ENCODE assay signal across 8 cellular contexts in the genomic region with DNA sequence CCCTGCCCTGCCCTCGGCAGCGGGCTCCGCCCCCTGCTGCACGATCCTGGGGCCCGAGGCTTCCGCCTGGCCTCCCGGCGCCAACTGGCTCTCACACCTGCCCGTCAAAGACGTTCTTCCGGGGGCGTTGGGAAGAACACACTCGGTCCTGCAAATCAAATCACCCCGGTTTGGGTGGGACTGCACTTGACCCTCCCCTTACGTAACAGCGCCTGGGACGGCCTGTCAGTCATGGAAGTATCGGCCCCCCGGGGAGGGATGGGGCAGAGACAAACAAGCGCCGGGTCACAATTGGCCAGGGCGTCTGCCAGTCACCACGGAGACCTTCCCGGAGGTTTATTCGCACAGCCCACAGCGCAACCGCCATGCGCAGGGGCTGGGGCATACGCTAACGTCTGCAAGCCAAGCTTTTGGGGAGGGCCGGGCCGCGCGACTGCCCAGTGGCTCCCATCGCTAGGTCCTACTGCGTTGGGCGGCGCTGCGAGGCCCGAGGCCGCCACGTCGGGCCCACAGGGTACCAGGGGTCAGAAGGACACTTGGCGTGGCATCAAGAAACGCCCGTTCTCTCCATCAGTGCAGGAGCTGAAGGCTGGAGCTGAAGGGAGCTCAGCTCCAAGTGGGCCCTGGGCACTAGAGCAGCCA. TPM values are rescaled to one million over a fixed set of nuclear protein-coding genes. Genes with fewer than 3 reads are reported as not detected.
DNase-seq lines count a peak whose midpoint lies in the region; FAIRE-seq and TF ChIP-seq lines count a peak whose summit lies in the region.

No MANE protein-coding gene starts in this region.

- H2AK5ac ChIP-seq in neuronal stem cell (ENCODE audit: low read depth, low read length): no peak overlapping the region

- H3K4me2 ChIP-seq in neuronal stem cell (ENCODE audit: insufficient read depth, low read length, poor library complexity, severe bottlenecking): peak overlapping the region; percentile 83

- CTCF ChIA-PET in activated naive CD4-positive, alpha-beta T cell treated with anti-CD3 and anti-CD28 coated beads, Interleukin-2, amount 10 ng/mL, durations not matched to agents 7 days and 5 days (lab: Charles Lee): interaction anchor here (1.0 to 1.7 kb wide), 3 partner anchors 67 to 448 kb away, joined by 5 to 7 read pairs (median 6); a partner anchor contains a TSS

- H3K4me3 ChIP-seq in neuronal stem cell (ENCODE audit: low read length in 2 of 2): peak overlapping the region; percentile 80 to 83
- peak overlapping the region; percentile 59 to 91 (median 68) for H3K4me3 ChIP-seq in subcutaneous abdominal adipose tissue (ENCODE audit: low read depth in 1 of 5, low read length in 5 of 5)

- no peak overlapping the region for H3K4ac ChIP-seq in neuronal stem cell (ENCODE audit: low read length)

- peak overlapping the region; percentile 52 for H4K8ac ChIP-seq in neuronal stem cell (ENCODE audit: low read depth, low read length)

- H2BK15ac ChIP-seq in neuronal stem cell (ENCODE audit: low read length): no peak overlapping the region

- H3K18ac ChIP-seq in neuronal stem cell (ENCODE audit: low read length): peak overlapping the region; percentile 83

- peak overlapping the region; percentile 97 for H3K27ac Mint-ChIP-seq in HFFc6
- peak overlapping the region; percentile 95 for H3K27ac Mint-ChIP-seq in activated naive CD4-positive, alpha-beta T cell treated with anti-CD3 and anti-CD28 coated beads, Interleukin-2, amount 10 ng/mL, durations not matched to agents 7 days and 5 days

- H3K36me3 Mint-ChIP-seq in HFFc6 (ENCODE audit: low read depth): no peaks in the 10 kb centered on the region
- H3K36me3 Mint-ChIP-seq in activated naive CD4-positive, alpha-beta T cell treated with anti-CD3 and anti-CD28 coated beads, Interleukin-2, amount 10 ng/mL, durations not matched to agents 7 days and 5 days: peaks cover 34% of the 10 kb centered on the region

- peaks cover 0 to 3% (median 0%) of the 10 kb centered on the region in 3 experiments for H3K27me3 ChIP-seq in neuronal stem cell (ENCODE audit: control insufficient read depth in 3 of 3, insufficient read depth in 3 of 3, low read depth in 1 of 3, low read length in 3 of 3)
- no peaks in the 10 kb centered on the region for H3K27me3 ChIP-seq in subcutaneous abdominal adipose tissue (ENCODE audit: control insufficient read depth in 5 of 5, insufficient read depth in 4 of 5, low read length in 5 of 5)

- in situ Hi-C loops in SK-MEL-5 (cut with HindIII; ENCODE audit: low pct_unique_long_range_greater_than_20kb, low sequenced_read_pairs): no loop called here

- H3K27me3 Mint-ChIP-seq in HFFc6 (ENCODE audit: insufficient read depth): no peaks in the 10 kb centered on the region; the same call in 1 of the 2 replicates
- H3K27me3 Mint-ChIP-seq in activated naive CD4-positive, alpha-beta T cell treated with anti-CD3 and anti-CD28 coated beads, Interleukin-2, amount 10 ng/mL, durations not matched to agents 7 days and 5 days: no peaks in the 10 kb centered on the region

- no peaks in the 10 kb centered on the region for H3K9me3 Mint-ChIP-seq in HFFc6
- no peaks in the 10 kb centered on the region for H3K9me3 Mint-ChIP-seq in activated naive CD4-positive, alpha-beta T cell treated with anti-CD3 and anti-CD28 coated beads, Interleukin-2, amount 10 ng/mL, durations not matched to agents 7 days and 5 days

- H3K9ac ChIP-seq in neuronal stem cell (ENCODE audit: low read depth, low read length, poor library complexity) (peak overlapping the region; percentile 65), subcutaneous abdominal adipose tissue (ENCODE audit: low read length in 5 of 5) (peak overlapping the region in 3 of 5 donors; percentile 57 to 71 (median 69))

- H4K91ac ChIP-seq in neuronal stem cell (ENCODE audit: low read depth, low read length, poor library complexity): no peak overlapping the region

- no CpG with 5 or more reads among the region's 46 CpGs for WGBS in neuronal stem cell (ENCODE audit: extremely low coverage in 2 of 2, insufficient read length in 2 of 2, insufficient replicate concordance in 1 of 2), 2 donors

- H3K4me1 Mint-ChIP-seq in HFFc6 (ENCODE audit: low read depth): peaks cover 44% of the 10 kb centered on the region
- peaks cover 55% of the 10 kb centered on the region for H3K4me1 Mint-ChIP-seq in activated naive CD4-positive, alpha-beta T cell treated with anti-CD3 and anti-CD28 coated beads, Interleukin-2, amount 10 ng/mL, durations not matched to agents 7 days and 5 days

- DNase-seq in GM04504 (ENCODE audit: low read depth): peak; percentile 100
- DNase-seq in HFFc6: peak; percentile 100
- DNase-seq in NAMALWA (ENCODE audit: low spot score): peak; percentile 100
- peak; percentile 99 for DNase-seq in SK-MEL-5 (ENCODE audit: low read depth, low spot score)
- peak; percentile 100 for DNase-seq in activated naive CD4-positive, alpha-beta T cell treated with anti-CD3 and anti-CD28 coated beads, Interleukin-2, amount 10 ng/mL, durations not matched to agents 7 days and 5 days
- peak; percentile 96 to 97 for DNase-seq in frontal cortex (ENCODE audit: low spot score in 2 of 2)
- peak; percentile 100 for DNase-seq in neuronal stem cell (ENCODE audit: low spot score)

- TF ChIP-seq CTCF in HFFc6 (IDR thresholded peaks at IDR 0.05): no peak; the same call in 1 of the 2 replicates

- peak overlapping the region; percentile 21 for H2BK5ac ChIP-seq in neuronal stem cell (ENCODE audit: low read length)

- H3K36me3 ChIP-seq in neuronal stem cell (replicated peaks in 1 of 2; ENCODE audit: control insufficient read depth in 2 of 2, insufficient read depth in 2 of 2, low read length in 2 of 2) (peaks cover 1 to 8% of the 10 kb centered on the region in 2 donors), subcutaneous abdominal adipose tissue (ENCODE audit: control insufficient read depth in 5 of 5, insufficient read depth in 5 of 5, low read length in 5 of 5) (peaks cover 1 to 9% (median 8%) of the 10 kb centered on the region in 5 donors)

- FAIRE-seq in frontal cortex (lab: Jason Lieb, UNC): peak; percentile 95

- H3K14ac ChIP-seq in neuronal stem cell (ENCODE audit: low read length): no peak overlapping the region

- H2BK120ac ChIP-seq in neuronal stem cell (ENCODE audit: low read depth, low read length): no peak overlapping the region

- H3K27ac ChIP-seq in neuronal stem cell (replicated peaks; ENCODE audit: low read length) (peak overlapping the region; percentile 85), subcutaneous abdominal adipose tissue (ENCODE audit: low read depth, low read length) (peak overlapping the region; percentile 93)

- H3K4me3 Mint-ChIP-seq in HFFc6: peak overlapping the region; percentile 89
- H3K4me3 Mint-ChIP-seq in activated naive CD4-positive, alpha-beta T cell treated with anti-CD3 and anti-CD28 coated beads, Interleukin-2, amount 10 ng/mL, durations not matched to agents 7 days and 5 days: peak overlapping the region; percentile 92

- H3K9me3 ChIP-seq in neuronal stem cell (replicated peaks in 1 of 2; ENCODE audit: control insufficient read depth in 2 of 2, insufficient read depth in 1 of 2, low read depth in 1 of 2, low read length in 2 of 2) (no peaks in the 10 kb centered on the region), subcutaneous abdominal adipose tissue (ENCODE audit: control insufficient read depth in 5 of 5, low read length in 5 of 5) (no peaks in the 10 kb centered on the region)

- H2BK12ac ChIP-seq in neuronal stem cell (ENCODE audit: low read length): no peak overlapping the region

- H3K4me1 ChIP-seq in neuronal stem cell (ENCODE audit: control insufficient read depth in 2 of 2, insufficient read depth in 1 of 2, low read depth in 1 of 2, low read length in 2 of 2) (peaks cover 7 to 20% of the 10 kb centered on the region in 2 donors), subcutaneous abdominal adipose tissue (ENCODE audit: control insufficient read depth in 5 of 5, insufficient read depth in 5 of 5, low read length in 5 of 5) (peaks cover 12 to 45% (median 38%) of the 10 kb centered on the region in 5 donors)

- H3K79me1 ChIP-seq in neuronal stem cell (ENCODE audit: low read depth, low read length): no peaks in the 10 kb centered on the region

- peak overlapping the region; percentile 82 for H3K23ac ChIP-seq in neuronal stem cell (ENCODE audit: low read depth, low read length, poor library complexity)

- H2AFZ ChIP-seq in neuronal stem cell (ENCODE audit: low read length): peak overlapping the region; percentile 92

RNA-seq across cellular contexts. Expression of a gene that starts 0.4 kb away (rescaled TPM):
- total RNA-seq in HFFc6 (2021; fragmentation: NEBNext Ultra II Directional; extraction: Animal tissue kit (Norgen Biotek cat#: 25700)): 10 to 100 TPM; 17.5 to 21.1 (median 19.6) TPM
- total RNA-seq in SK-MEL-5 (2014; rRNA removed; shearing (Covaris generic)): 11.9 and 12.0 TPM in 2 replicates
- polyA plus RNA-seq in SK-MEL-5 (2015; cell fraction: cytosol; rRNA removed): 8.9 and 9.4 TPM in 2 replicates
- polyA plus RNA-seq in SK-MEL-5 (2015; cell fraction: nucleus; rRNA removed): 10.4 and 17.4 TPM in 2 replicates
- total RNA-seq in frontal cortex: 43.2 TPM
- polyA plus RNA-seq in neuronal stem cell (2013, experiment 1 of 2): 13.5 TPM
- polyA plus RNA-seq in neuronal stem cell (2013, experiment 2 of 2): 15.3 TPM

Comparison
In these comparisons a context has a peak if more than half of its experiments do, and no peak if none do; other contexts are left out.
1. Peak in every context shown above with its lines: DNase-seq, H3K4me3 ChIP-seq and H3K27ac ChIP-seq.